1 cellular context compared by ENCODE assay signal in genomic region chr11:67646535-67647336, GRCh38.
TF ChIP-seq lines count a peak whose summit lies in the region.

No MANE protein-coding gene starts in this region.

TF ChIP-seq in H1, 55 proteins besides CTCF, POLR2A, EP300 and RAD21:
- TF ChIP-seq CTBP2 (IDR thresholded peaks at IDR 0.05; ENCODE audit: borderline replicate concordance, insufficient read depth, insufficient read length, low read length) (no peak), BCL11A (IDR thresholded peaks at IDR 0.05; ENCODE audit: low read depth in 2 of 2, low read length in 2 of 2) (no peak), FOSL1 (IDR thresholded peaks at IDR 0.05; ENCODE audit: insufficient read depth, low read depth, low read length) (no peak), CBX5 (IDR thresholded peaks at IDR 0.05; ENCODE audit: low read depth, low read length) (no peak)
